In genomic region chr5:180313677-180314076, GRCh38 we compare ENCODE assay signal across 8 cellular contexts.
DNase-seq lines count a peak whose midpoint lies in the region; ATAC-seq lines count a peak whose summit lies in the region.

No MANE protein-coding gene starts in this region.

- no peaks in the 10 kb centered on the region for H3K27me3 ChIP-seq in iPS-18a (ENCODE audit: control insufficient read depth, insufficient read depth, low read length)

- peaks cover 59% of the 10 kb centered on the region for H3K36me3 ChIP-seq in iPS-18a (ENCODE audit: control insufficient read depth, low read depth, low read length)

- H3K27ac ChIP-seq in iPS-18a (ENCODE audit: low read length) = no peak overlapping the region

- DNase-seq in NCI-H1092 treated with DMSO at 0.1 percent for 48 hours (lab: John Stamatoyannopoulos, UW) = peak; percentile 87
- peak; percentile 63 for DNase-seq in activated T-cell treated with anti-CD3 and anti-CD28 coated beads for 24 hours (ENCODE audit: low read depth)
- DNase-seq in stimulated activated CD8-positive, alpha-beta memory T cell treated with anti-CD3 and anti-CD28 coated beads, Interleukin-12 subunit alpha, Interleukin-12 subunit beta, amount 100 ng/mL, for 1 hour (ENCODE audit: low read depth) = peak; percentile 51
- no peak for DNase-seq in AG08395 (ENCODE audit: low spot score)

- H3K9ac ChIP-seq in iPS-18a (ENCODE audit: low read length) = peak overlapping the region; percentile 1

- H3K9me3 ChIP-seq in iPS-18a (ENCODE audit: control insufficient read depth, low read depth, low read length) = no peaks in the 10 kb centered on the region

- peak; percentile 90 for ATAC-seq in GM18861 (IDR thresholded peaks at IDR 0.05; ENCODE audit: unreplicated experiment)
- no peak for ATAC-seq in HG03457 (IDR thresholded peaks at IDR 0.05; ENCODE audit: unreplicated experiment)
- no peak for ATAC-seq in HG03460 (IDR thresholded peaks at IDR 0.05; ENCODE audit: unreplicated experiment)

- peaks cover 4% of the 10 kb centered on the region for H3K4me1 ChIP-seq in iPS-18a (ENCODE audit: control insufficient read depth, low read depth, low read length)

- peak overlapping the region; percentile 14 for H3K4me3 ChIP-seq in iPS-18a (ENCODE audit: low read length)
